9 cellular contexts compared by ENCODE assay signal in genomic region chr5:145913701-145914100, GRCh38. TPM values are rescaled to one million over a fixed set of nuclear protein-coding genes. Genes with fewer than 3 reads are reported as not detected.
"Had no signal": no experiment of that assay in that cellular context is flagged by ENCODE, and none has a peak within 500 bp of the region (broad histone marks: within the 10 kb centered on the region; RNA-seq: fewer than 3 reads in every experiment).

No MANE protein-coding gene starts in this region.

- H3K4me3 Mint-ChIP-seq: IgD-negative memory B cell had no signal

- H3K4me1 ChIP-seq: HAP-1 had no signal

- H3K27me3 Mint-ChIP-seq: IgD-negative memory B cell had no signal

- H3K36me3 Mint-ChIP-seq: IgD-negative memory B cell had no signal

- H3K4me1 Mint-ChIP-seq: IgD-negative memory B cell had no signal

- H3K9me3 ChIP-seq: HAP-1 had no signal

- H3K27ac ChIP-seq: HL-60 had no signal

- H3K9me3 Mint-ChIP-seq: IgD-negative memory B cell had no signal

- H3K27ac Mint-ChIP-seq: IgD-negative memory B cell had no signal

- H3K4me3 ChIP-seq: HAP-1 had no signal

- DNase-seq: GOT3, H7, Kasumi-1, KG1 had no signal

- H3K36me3 ChIP-seq: HAP-1 had no signal

RNA-seq across cellular contexts. Expression of gene SH3RF2, which starts 22.7 kb away (rescaled TPM):
- polyA plus RNA-seq: IgD-negative memory B cell had no signal

RNA-seq across cellular contexts. Expression of gene GRXCR2, which starts 40.9 kb away (rescaled TPM):
- total RNA-seq: H4, H7, HT1080 had no signal
- polyA plus RNA-seq: IgD-negative memory B cell had no signal
